In genomic region chr5:54523534-54523933, GRCh38 we compare ENCODE assay signal across 11 cellular contexts. TPM values are rescaled to one million over a fixed set of nuclear protein-coding genes. Genes with fewer than 3 reads are reported as not detected.
DNase-seq lines count a peak whose midpoint lies in the region; ATAC-seq and TF ChIP-seq lines count a peak whose summit lies in the region.
"Had no signal": no experiment of that assay in that cellular context is flagged by ENCODE, and none has a peak within 500 bp of the region (broad histone marks: within the 10 kb centered on the region; RNA-seq: fewer than 3 reads in every experiment).

No MANE protein-coding gene starts in this region.

- no peak overlapping the region for H2BK15ac ChIP-seq in mesenchymal stem cell (ENCODE audit: low read depth, poor library complexity, severe bottlenecking)

- 55 to 70% (median 66%) methylated on average over 3 of the region's 3 CpGs for WGBS in adrenal gland, 4 donors
- no CpG with 5 or more reads among the region's 3 CpGs for WGBS in mesenchymal stem cell
- WGBS in suprapubic skin, result 76% methylated on average over 3 of the region's 3 CpGs

- H3K14ac ChIP-seq in mesenchymal stem cell (ENCODE audit: low read length in 2 of 2), result no peak overlapping the region

- H2AFZ ChIP-seq in mesenchymal stem cell (ENCODE audit: low read depth, low read length), result no peak overlapping the region

- no peaks in the 10 kb centered on the region for H3K27me3 Mint-ChIP-seq in HFFc6 (ENCODE audit: insufficient read depth)

- H3K18ac ChIP-seq in mesenchymal stem cell (ENCODE audit: low read depth in 1 of 2, low read length in 2 of 2), result no peak overlapping the region

- H3K4me2 ChIP-seq in mesenchymal stem cell (ENCODE audit: low read length, poor library complexity, severe bottlenecking), result no peak overlapping the region

- no peak overlapping the region for H2BK5ac ChIP-seq in mesenchymal stem cell (ENCODE audit: low read depth, low read length, poor library complexity, severe bottlenecking)

- H3K36me3 ChIP-seq in adrenal gland (replicated peaks in 1 of 2), result no peaks in the 10 kb centered on the region
- peaks cover 9 to 37% of the 10 kb centered on the region in 2 experiments for H3K36me3 ChIP-seq in mesenchymal stem cell (ENCODE audit: control insufficient read depth in 1 of 2, insufficient read depth in 2 of 2, low read depth in 1 of 2, low read length in 2 of 2)
- H3K36me3 ChIP-seq in suprapubic skin, result no peaks in the 10 kb centered on the region

- H2AK5ac ChIP-seq in mesenchymal stem cell (ENCODE audit: low read length, severe bottlenecking), result no peak overlapping the region

- H3K27me3 ChIP-seq in adrenal gland, result no peaks in the 10 kb centered on the region
- H3K27me3 ChIP-seq in mesenchymal stem cell (ENCODE audit: control insufficient read depth in 1 of 2, insufficient read depth in 1 of 2, low read length in 2 of 2), result no peaks in the 10 kb centered on the region
- no peaks in the 10 kb centered on the region for H3K27me3 ChIP-seq in suprapubic skin

- no peak overlapping the region for H2BK12ac ChIP-seq in mesenchymal stem cell (ENCODE audit: low read length in 2 of 2)

- 0 out of 2 replicates have a peak overlapping the region, but pooled peaks have one; percentile 10 for H3K27ac Mint-ChIP-seq in HFFc6
- H3K27ac Mint-ChIP-seq: activated CD8-positive, alpha-beta T cell treated with anti-CD3 and anti-CD28 coated beads, Interleukin-2, amount 10 ng/mL, durations not matched to agents 7 days and 5 days had no signal

- H3K9me3 ChIP-seq in adrenal gland (replicated peaks in 1 of 3) (no peaks in the 10 kb centered on the region), mesenchymal stem cell (ENCODE audit: control insufficient read depth, low read length) (no peaks in the 10 kb centered on the region), suprapubic skin (no peaks in the 10 kb centered on the region)

- H3K23ac ChIP-seq in mesenchymal stem cell (ENCODE audit: low read length in 2 of 2), result no peak overlapping the region

- H3K4me1 ChIP-seq in adrenal gland (replicated peaks in 1 of 2) (peaks cover 41 to 98% of the 10 kb centered on the region in 2 donors), mesenchymal stem cell (ENCODE audit: control insufficient read depth, insufficient read depth, low read depth, low read length) (peaks cover 17% of the 10 kb centered on the region), suprapubic skin (peaks cover 94% of the 10 kb centered on the region)

- no peak for ATAC-seq in HG02938 (IDR thresholded peaks at IDR 0.05; ENCODE audit: unreplicated experiment)
- ATAC-seq: activated CD8-positive, alpha-beta T cell treated with anti-CD3 and anti-CD28 coated beads, Interleukin-2, amount 10 ng/mL, durations not matched to agents 7 days and 5 days; esophagus mucosa had no signal

- H3K4me1 Mint-ChIP-seq in HFFc6 (ENCODE audit: low read depth), result peaks cover 55% of the 10 kb centered on the region

- peak overlapping the region; percentile 29; the same call in 1 of the 2 replicates for H3K4me3 Mint-ChIP-seq in HFFc6
- H3K4me3 Mint-ChIP-seq: activated CD8-positive, alpha-beta T cell treated with anti-CD3 and anti-CD28 coated beads, Interleukin-2, amount 10 ng/mL, durations not matched to agents 7 days and 5 days had no signal

- intact Hi-C loops in adrenal gland (cut with DNase I), result no loop called here

- peaks cover 53% of the 10 kb centered on the region for H3K36me3 Mint-ChIP-seq in HFFc6 (ENCODE audit: low read depth)

- H4K8ac ChIP-seq in mesenchymal stem cell (ENCODE audit: low read length), result no peak overlapping the region

- no peak for TF ChIP-seq POLR2A in adrenal gland (IDR thresholded peaks at IDR 0.05)
- TF ChIP-seq POLR2A in suprapubic skin (IDR thresholded peaks at IDR 0.05), result no peak

- peak overlapping the region; percentile 17 for H3K9ac ChIP-seq in mesenchymal stem cell (ENCODE audit: low read length)

- H4K91ac ChIP-seq in mesenchymal stem cell (ENCODE audit: low read length), result no peak overlapping the region

- H3K27ac ChIP-seq in adrenal gland (peak overlapping the region; percentile 62 to 87 (median 77)), mesenchymal stem cell (ENCODE audit: low read length, poor library complexity, severe bottlenecking) (no peak overlapping the region), suprapubic skin (peak overlapping the region; percentile 27)

- no peak overlapping the region for H2BK120ac ChIP-seq in mesenchymal stem cell (ENCODE audit: low read depth, low read length)

- no peak for TF ChIP-seq EP300 in suprapubic skin (IDR thresholded peaks at IDR 0.05)

- DNase-seq in HFFc6 (no peak), adrenal gland (no peak), mesenchymal stem cell (no peak), suprapubic skin (ENCODE audit: low spot score in 2 of 2) (no peak), NK-92 (lab: John Stamatoyannopoulos, UW; ENCODE audit: unreplicated experiment) (no peak), cerebellar cortex (ENCODE audit: low spot score) (no peak)
- DNase-seq: activated CD8-positive, alpha-beta T cell treated with anti-CD3 and anti-CD28 coated beads, Interleukin-2, amount 10 ng/mL, durations not matched to agents 7 days and 5 days; DMS79; NCI-H1436 had no signal

- H3K79me1 ChIP-seq in mesenchymal stem cell (replicated peaks; ENCODE audit: low read length, poor library complexity, severe bottlenecking), result peaks cover 31% of the 10 kb centered on the region

- TF ChIP-seq CTCF in HFFc6 (IDR thresholded peaks at IDR 0.05) (no peak), adrenal gland (IDR thresholded peaks at IDR 0.05) (no peak), suprapubic skin (IDR thresholded peaks at IDR 0.05) (no peak)

- peaks cover 9% of the 10 kb centered on the region for H3K9me3 Mint-ChIP-seq in HFFc6

- H3K4ac ChIP-seq in mesenchymal stem cell (ENCODE audit: low read depth in 1 of 2, low read length in 2 of 2), result no peak overlapping the region

- H3K4me3 ChIP-seq in adrenal gland (peak overlapping the region in 1 of 4 donors; percentile 14), mesenchymal stem cell (ENCODE audit: insufficient read depth in 1 of 2, low read depth in 1 of 2, low read length in 2 of 2) (peak overlapping the region in 1 of 2 experiments; percentile 49), suprapubic skin (no peak overlapping the region)

RNA-seq across cellular contexts. Expression of gene SNX18, which starts 6.0 kb away (rescaled TPM):
- 10 to 100 TPM; 32.8 to 47.3 (median 39.7) TPM for total RNA-seq in HFFc6 (2021; fragmentation: NEBNext Ultra II Directional; extraction: Animal tissue kit (Norgen Biotek cat#: 25700))
- total RNA-seq in adrenal gland (10 to 100 TPM; 30.2 to 89.4 (median 43.2) TPM), suprapubic skin (10 to 100 TPM; 17.9 to 43.2 (median 24.4) TPM)
- 10 to 100 TPM in 1 of 3 donors, 1 to 10 TPM in 2; 4.0 to 20.6 (median 5.7) TPM for polyA plus RNA-seq in adrenal gland
- polyA plus RNA-seq in mesenchymal stem cell (2013, experiment 1 of 2), result 21.6 TPM
- 22.4 TPM for polyA plus RNA-seq in mesenchymal stem cell (2013, experiment 2 of 2)
